1 cellular context compared by ENCODE assay signal in the genomic region with DNA sequence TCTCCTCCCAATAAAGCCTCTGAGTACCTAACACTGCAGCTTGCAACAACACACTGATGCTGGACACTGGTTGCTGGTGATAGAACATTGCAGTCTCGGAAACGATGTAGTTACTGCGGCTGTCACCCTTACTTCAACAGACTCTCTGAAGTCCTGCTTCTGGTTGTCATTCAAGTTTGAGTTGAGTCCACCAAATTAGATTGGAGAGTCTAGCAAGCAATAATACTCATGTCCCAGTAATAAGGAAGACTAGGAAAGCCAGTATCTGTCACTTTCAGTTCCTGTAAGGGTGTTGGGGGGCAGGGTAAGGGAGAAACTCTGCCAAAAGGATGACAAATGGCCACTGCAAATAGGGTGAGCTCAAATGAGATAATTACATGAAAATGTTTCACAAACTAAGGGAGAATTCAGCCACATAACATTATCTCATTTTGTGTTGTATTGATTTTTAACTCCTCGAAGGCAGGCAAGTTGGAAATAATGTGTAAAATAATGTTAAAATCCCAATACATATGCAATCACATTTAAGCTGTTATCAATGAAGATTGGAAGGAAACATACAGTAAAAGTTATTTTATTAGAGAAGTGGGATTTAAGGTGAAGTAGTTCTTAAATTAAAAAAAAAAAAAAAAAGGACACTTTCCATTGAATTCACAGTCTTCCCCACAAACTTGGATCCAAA.
TF ChIP-seq lines count a peak whose summit lies in the region.

No MANE protein-coding gene starts in this region.

TF ChIP-seq in GM12878, 131 proteins besides CTCF, POLR2A, EP300 and RAD21:
- TF ChIP-seq IKZF2 (IDR thresholded peaks at IDR 0.05): peak in 1 of 2 experiments; percentile 36; a peak in 2 of 4 replicates
- peak; percentile 78 for TF ChIP-seq SPI1 (IDR thresholded peaks at IDR 0.05; ENCODE audit: borderline replicate concordance, insufficient read depth, low read depth, low read length)
- TF ChIP-seq, protein P1, sequence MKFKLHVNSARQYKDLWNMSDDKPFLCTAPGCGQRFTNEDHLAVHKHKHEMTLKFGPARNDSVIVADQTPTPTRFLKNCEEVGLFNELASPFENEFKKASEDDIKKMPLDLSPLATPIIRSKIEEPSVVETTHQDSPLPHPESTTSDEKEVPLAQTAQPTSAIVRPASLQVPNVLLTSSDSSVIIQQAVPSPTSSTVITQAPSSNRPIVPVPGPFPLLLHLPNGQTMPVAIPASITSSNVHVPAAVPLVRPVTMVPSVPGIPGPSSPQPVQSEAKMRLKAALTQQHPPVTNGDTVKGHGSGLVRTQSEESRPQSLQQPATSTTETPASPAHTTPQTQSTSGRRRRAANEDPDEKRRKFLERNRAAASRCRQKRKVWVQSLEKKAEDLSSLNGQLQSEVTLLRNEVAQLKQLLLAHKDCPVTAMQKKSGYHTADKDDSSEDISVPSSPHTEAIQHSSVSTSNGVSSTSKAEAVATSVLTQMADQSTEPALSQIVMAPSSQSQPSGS (IDR thresholded peaks at IDR 0.05; ENCODE audit: low read length): 0 out of 2 replicates have a peak, but pooled peaks have one; percentile 5
- TF ChIP-seq IRF4 (IDR thresholded peaks at IDR 0.05; ENCODE audit: low read depth, low read length): peak; percentile 58; the same call in 1 of the 2 replicates
- TF ChIP-seq, protein P2, sequence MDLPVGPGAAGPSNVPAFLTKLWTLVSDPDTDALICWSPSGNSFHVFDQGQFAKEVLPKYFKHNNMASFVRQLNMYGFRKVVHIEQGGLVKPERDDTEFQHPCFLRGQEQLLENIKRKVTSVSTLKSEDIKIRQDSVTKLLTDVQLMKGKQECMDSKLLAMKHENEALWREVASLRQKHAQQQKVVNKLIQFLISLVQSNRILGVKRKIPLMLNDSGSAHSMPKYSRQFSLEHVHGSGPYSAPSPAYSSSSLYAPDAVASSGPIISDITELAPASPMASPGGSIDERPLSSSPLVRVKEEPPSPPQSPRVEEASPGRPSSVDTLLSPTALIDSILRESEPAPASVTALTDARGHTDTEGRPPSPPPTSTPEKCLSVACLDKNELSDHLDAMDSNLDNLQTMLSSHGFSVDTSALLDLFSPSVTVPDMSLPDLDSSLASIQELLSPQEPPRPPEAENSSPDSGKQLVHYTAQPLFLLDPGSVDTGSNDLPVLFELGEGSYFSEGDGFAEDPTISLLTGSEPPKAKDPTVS (IDR thresholded peaks at IDR 0.05; ENCODE audit: low read depth, low read length): no peak
- TF ChIP-seq MLLT1 (IDR thresholded peaks at IDR 0.05): peak; percentile 26; the same call in 1 of the 2 replicates
- no peak for TF ChIP-seq LARP7 (IDR thresholded peaks at IDR 0.05)
